32 cellular contexts compared by ENCODE assay signal in genomic region chr3:77460326-77460725, GRCh38.
A peak's percentile ranks its signal among the peaks of the same experiment; 100 is the strongest.
DNase-seq lines count a peak whose midpoint lies in the region; ATAC-seq and TF ChIP-seq lines count a peak whose summit lies in the region.
"Had no signal": no experiment of that assay in that cellular context is flagged by ENCODE, and none has a peak within 500 bp of the region (broad histone marks: within the 10 kb centered on the region; RNA-seq: fewer than 3 reads in every experiment).

No MANE protein-coding gene starts in this region.

- TF ChIP-seq CTCF in MCF 10A (IDR thresholded peaks at IDR 0.05; ENCODE audit: unreplicated experiment) (no peak), breast epithelium (IDR thresholded peaks at IDR 0.05) (no peak), PC-3 (conservative IDR thresholded peaks at IDR 0.05; ENCODE audit: low read depth, low read length) (no peak), fibroblast of lung (conservative IDR thresholded peaks at IDR 0.05 in 1 of 2, IDR thresholded peaks at IDR 0.05 in 1 of 2; ENCODE audit: low read depth in 1 of 2, low read length in 2 of 2) (no peak)

- H3K36me3 ChIP-seq in breast epithelium = no peaks in the 10 kb centered on the region
- no peaks in the 10 kb centered on the region for H3K36me3 ChIP-seq in PC-3 (ENCODE audit: low read depth, low read length)
- no peaks in the 10 kb centered on the region for H3K36me3 ChIP-seq in fibroblast of lung (ENCODE audit: control insufficient read depth, insufficient read depth, low read length)
- H3K36me3 ChIP-seq: HAP-1, heart left ventricle, pancreas, stomach, thyroid gland, vagina had no signal

- POLR2A ChIA-PET in MCF 10A (lab: Yijun Ruan, JAX) = no interaction called here
- POLR2A ChIA-PET in PC-3 (lab: Charles Lee; ENCODE audit: unreplicated experiment) = no interaction called here

- H3K36me3 Mint-ChIP-seq in MCF 10A (ENCODE audit: insufficient read depth, unreplicated experiment) = no peaks in the 10 kb centered on the region
- H3K36me3 Mint-ChIP-seq: CD4-positive, alpha-beta memory T cell; WTC11 had no signal

- H3K4me2 ChIP-seq in PC-3 (ENCODE audit: low read length) = peak overlapping the region; percentile 40; the same call in 1 of the 2 replicates
- H3K4me2 ChIP-seq in fibroblast of lung (ENCODE audit: extremely low read depth, insufficient read depth, low read length) = no peak overlapping the region
- H3K4me2 ChIP-seq: smooth muscle cell had no signal

- H2AFZ ChIP-seq in PC-3 (ENCODE audit: low read length) (peak overlapping the region; percentile 52), fibroblast of lung (ENCODE audit: low read length) (no peak overlapping the region)

- H3K9me3 ChIP-seq in breast epithelium (no peaks in the 10 kb centered on the region), PC-3 (ENCODE audit: low read length) (no peaks in the 10 kb centered on the region), fibroblast of lung (ENCODE audit: control insufficient read depth, insufficient read depth, low read depth, low read length) (no peaks in the 10 kb centered on the region)
- H3K9me3 ChIP-seq: HAP-1, heart left ventricle, pancreas, stomach, thyroid gland, vagina had no signal

- no peaks in the 10 kb centered on the region for H4K20me1 ChIP-seq in PC-3 (ENCODE audit: low read length)
- H4K20me1 ChIP-seq in fibroblast of lung (ENCODE audit: control insufficient read depth, extremely low read depth, insufficient read depth, low read length) = no peaks in the 10 kb centered on the region

- H3K9me3 Mint-ChIP-seq in MCF 10A (ENCODE audit: unreplicated experiment) = peaks cover 7% of the 10 kb centered on the region
- H3K9me3 Mint-ChIP-seq in stimulated activated naive CD8-positive, alpha-beta T cell treated with anti-CD3 and anti-CD28 coated beads, Interleukin-15, amount 100 ng/mL, for 72 hours = peaks cover 16 to 18% of the 10 kb centered on the region in 2 donors
- H3K9me3 Mint-ChIP-seq: nephron progenitor cell had no signal

- H3K4me3 ChIP-seq in breast epithelium (no peak overlapping the region), PC-3 (ENCODE audit: low read length) (no peak overlapping the region), fibroblast of lung (replicated peaks in 1 of 4; ENCODE audit: control extremely low read depth in 1 of 4, insufficient read depth in 1 of 4, low read depth in 3 of 4, low read length in 4 of 4) (no peak overlapping the region)
- H3K4me3 ChIP-seq: HAP-1, heart left ventricle, pancreas, smooth muscle cell, stomach, thyroid gland, vagina had no signal

- peak; percentile 40 for ATAC-seq in PC-3
- no peak for ATAC-seq in GM21825 (IDR thresholded peaks at IDR 0.05; ENCODE audit: unreplicated experiment)
- ATAC-seq in left ventricle myocardium superior = no peak
- ATAC-seq in stimulated activated naive CD8-positive, alpha-beta T cell treated with anti-CD3 and anti-CD28 coated beads, Interleukin-15, amount 100 ng/mL, for 72 hours = no peak
- ATAC-seq: activated T-cell treated with anti-CD3 and anti-CD28 coated beads, Interleukin-2, amount 50 U/mL, for 4 hours; heart left ventricle; HepG2; pancreas; WTC11 had no signal

- H3K4me3 Mint-ChIP-seq in MCF 10A (ENCODE audit: unreplicated experiment) = no peak overlapping the region
- H3K4me3 Mint-ChIP-seq in stimulated activated naive CD8-positive, alpha-beta T cell treated with anti-CD3 and anti-CD28 coated beads, Interleukin-15, amount 100 ng/mL, for 72 hours = no peak overlapping the region
- H3K4me3 Mint-ChIP-seq: activated CD4-positive, alpha-beta T cell treated with anti-CD3 and anti-CD28 coated beads, Interleukin-2, amount 10 ng/mL, durations not matched to agents 7 days and 5 days; activated naive CD4-positive, alpha-beta T cell treated with anti-CD3 and anti-CD28 coated beads for 36 hours; activated T-cell treated with anti-CD3 and anti-CD28 coated beads, Interleukin-2, amount 50 U/mL, for 4 hours; CD4-positive, alpha-beta memory T cell; nephron progenitor cell; WTC11 had no signal

- DNase-seq in MCF 10A (ENCODE audit: unreplicated experiment) (peak; percentile 24), breast epithelium (ENCODE audit: low spot score in 2 of 2) (no peak), PC-3 (peak; percentile 35), fibroblast of lung (ENCODE audit: low read depth in 2 of 2) (peak; percentile 17 to 82), OCI-M2 (lab: John Stamatoyannopoulos, UW; ENCODE audit: unreplicated experiment) (no peak), left ventricle myocardium superior (no peak)
- DNase-seq in stimulated activated naive CD8-positive, alpha-beta T cell treated with anti-CD3 and anti-CD28 coated beads, Interleukin-15, amount 100 ng/mL, for 72 hours = no peak
- DNase-seq: activated CD4-positive, alpha-beta T cell treated with anti-CD3 and anti-CD28 coated beads, Interleukin-2, amount 10 ng/mL, durations not matched to agents 7 days and 5 days; activated naive CD4-positive, alpha-beta T cell treated with anti-CD3 and anti-CD28 coated beads for 36 hours; activated T-cell treated with anti-CD3 and anti-CD28 coated beads, Interleukin-2, amount 50 U/mL, for 4 hours; amniotic stem cell; CD4-positive, alpha-beta memory T cell; central memory CD4-positive, alpha-beta T cell; heart left ventricle; mammary epithelial cell; NCI-H1092 treated with DMSO at 0.1 percent for 48 hours; NCI-H187 treated with DMSO at 0.1 percent for 48 hours; NCI-H524 treated with DMSO at 0.1 percent for 48 hours; nephron progenitor cell; pancreas; stimulated activated CD4-positive, alpha-beta T cell treated with anti-CD3 and anti-CD28 coated beads, Interleukin-1b, Interleukin-23, amount 100 ng/mL, for 48 hours; stimulated activated CD8-positive, alpha-beta memory T cell treated with anti-CD3 and anti-CD28 coated beads, Interleukin-4, amount 100 ng/mL, for 48 hours; stomach; thyroid gland had no signal

- H3K4me1 ChIP-seq in breast epithelium (no peaks in the 10 kb centered on the region), PC-3 (ENCODE audit: insufficient read depth, low read length) (peaks cover 9% of the 10 kb centered on the region), fibroblast of lung (ENCODE audit: control insufficient read depth, extremely low read depth, insufficient read depth, low read length) (no peaks in the 10 kb centered on the region)
- H3K4me1 ChIP-seq: HAP-1, heart left ventricle, pancreas, stomach, thyroid gland, vagina had no signal

- BruUV-seq in MCF 10A (replicated peaks; lab: Mats Ljungman, UMichigan) (no TSS peak), PC-3 (replicated peaks; lab: Mats Ljungman, UMichigan) (no TSS peak)

- H3K27me3 ChIP-seq in breast epithelium (no peaks in the 10 kb centered on the region), PC-3 (ENCODE audit: low read length) (no peaks in the 10 kb centered on the region), fibroblast of lung (ENCODE audit: control insufficient read depth, insufficient read depth, low read length) (no peaks in the 10 kb centered on the region)
- H3K27me3 ChIP-seq: heart left ventricle, pancreas, stomach, thyroid gland, vagina had no signal

- CTCF ChIA-PET in MCF 10A (lab: Yijun Ruan, JAX) (no interaction called here), PC-3 (lab: Charles Lee) (no interaction called here)

- intact Hi-C loops in MCF 10A (cut with micrococcal nuclease) (no loop called here), breast epithelium (cut with DNase I; ENCODE audit: low total_unique reads) (loop anchor here (5.0 kb wide), 1 partner anchor 263 kb away; no protein-coding TSS in a partner anchor), PC-3 (cut with micrococcal nuclease) (no loop called here), left ventricle myocardium superior (cut with micrococcal nuclease) (no loop called here)

- H3K9ac ChIP-seq in PC-3 (ENCODE audit: low read length) = no peak overlapping the region
- H3K9ac ChIP-seq in fibroblast of lung (ENCODE audit: insufficient read depth, low read length) = no peak overlapping the region

- no peaks in the 10 kb centered on the region for H3F3A ChIP-seq in PC-3 (ENCODE audit: low read length, unreplicated experiment)

- H3K27ac ChIP-seq in breast epithelium = no peak overlapping the region
- peak overlapping the region; percentile 24 for H3K27ac ChIP-seq in PC-3 (ENCODE audit: low read length)
- H3K27ac ChIP-seq in fibroblast of lung (ENCODE audit: insufficient read depth, low read length) = no peak overlapping the region
- H3K27ac ChIP-seq: 22Rv1, heart left ventricle, HL-60, pancreas, stomach, thyroid gland, vagina had no signal

- no peak for TF ChIP-seq POLR2A in breast epithelium (IDR thresholded peaks at IDR 0.05)

- no peaks in the 10 kb centered on the region for H3K9me2 ChIP-seq in PC-3 (replicated peaks; ENCODE audit: low read length)

- H3K79me2 ChIP-seq in PC-3 (ENCODE audit: low read length) (no peaks in the 10 kb centered on the region), fibroblast of lung (ENCODE audit: control insufficient read depth, insufficient read depth, low read length) (no peaks in the 10 kb centered on the region)

- peak overlapping the region; percentile 8 for H3K27ac Mint-ChIP-seq in MCF 10A (ENCODE audit: low read depth, unreplicated experiment)
- no peak overlapping the region for H3K27ac Mint-ChIP-seq in stimulated activated naive CD8-positive, alpha-beta T cell treated with anti-CD3 and anti-CD28 coated beads, Interleukin-15, amount 100 ng/mL, for 72 hours
- H3K27ac Mint-ChIP-seq: activated CD4-positive, alpha-beta T cell treated with anti-CD3 and anti-CD28 coated beads, Interleukin-2, amount 10 ng/mL, durations not matched to agents 7 days and 5 days; activated naive CD4-positive, alpha-beta T cell treated with anti-CD3 and anti-CD28 coated beads for 36 hours; CD4-positive, alpha-beta memory T cell; nephron progenitor cell had no signal

- H3K4me1 Mint-ChIP-seq in MCF 10A (ENCODE audit: insufficient read depth, unreplicated experiment) = peaks cover 15% of the 10 kb centered on the region
- H3K4me1 Mint-ChIP-seq in stimulated activated naive CD8-positive, alpha-beta T cell treated with anti-CD3 and anti-CD28 coated beads, Interleukin-15, amount 100 ng/mL, for 72 hours = no peaks in the 10 kb centered on the region
- H3K4me1 Mint-ChIP-seq: activated CD4-positive, alpha-beta T cell treated with anti-CD3 and anti-CD28 coated beads, Interleukin-2, amount 10 ng/mL, durations not matched to agents 7 days and 5 days; CD4-positive, alpha-beta memory T cell; nephron progenitor cell had no signal

- no peaks in the 10 kb centered on the region for H3K27me3 Mint-ChIP-seq in MCF 10A (ENCODE audit: insufficient read depth, unreplicated experiment)
- H3K27me3 Mint-ChIP-seq in stimulated activated naive CD8-positive, alpha-beta T cell treated with anti-CD3 and anti-CD28 coated beads, Interleukin-15, amount 100 ng/mL, for 72 hours = no peaks in the 10 kb centered on the region
- H3K27me3 Mint-ChIP-seq: activated CD4-positive, alpha-beta T cell treated with anti-CD3 and anti-CD28 coated beads, Interleukin-2, amount 10 ng/mL, durations not matched to agents 7 days and 5 days; CD4-positive, alpha-beta memory T cell had no signal

Comparison
In these comparisons a context has a peak if more than half of its experiments do, and no peak if none do; other contexts are left out.
1. DNase-seq: peak in MCF 10A (single experiment), PC-3 (single experiment) and fibroblast of lung (2 of 2); none in breast epithelium (0 of 2), OCI-M2 (single experiment), left ventricle myocardium superior (single experiment) and stimulated activated naive CD8-positive, alpha-beta T cell treated with anti-CD3 and anti-CD28 coated beads, Interleukin-15, amount 100 ng/mL, for 72 hours (0 of 2).